ENCODE assay signal across 21 cellular contexts in genomic region chr14:57247283-57247682, GRCh38.
"Had no signal": no experiment of that assay in that cellular context is flagged by ENCODE, and none has a peak within 500 bp of the region (broad histone marks: within the 10 kb centered on the region; RNA-seq: fewer than 3 reads in every experiment).

No MANE protein-coding gene starts in this region.

- H3K9me3 ChIP-seq: adrenal gland, prostate gland, thoracic aorta, upper lobe of right lung had no signal

- H3K27ac Mint-ChIP-seq: activated CD4-positive, alpha-beta memory T cell treated with anti-CD3 and anti-CD28 coated beads, Interleukin-2, amount 10 ng/mL, durations not matched to agents 7 days and 5 days; activated CD4-positive, alpha-beta T cell treated with anti-CD3 and anti-CD28 coated beads for 36 hours; endodermal cell; nephron; T-helper 17 cell had no signal

- H3K4me1 Mint-ChIP-seq: activated CD4-positive, alpha-beta memory T cell treated with anti-CD3 and anti-CD28 coated beads, Interleukin-2, amount 10 ng/mL, durations not matched to agents 7 days and 5 days; nephron had no signal

- DNase-seq: activated CD4-positive, alpha-beta memory T cell treated with anti-CD3 and anti-CD28 coated beads, Interleukin-2, amount 10 ng/mL, durations not matched to agents 7 days and 5 days; activated CD4-positive, alpha-beta T cell treated with anti-CD3 and anti-CD28 coated beads for 36 hours; activated effector memory CD4-positive, alpha-beta T cell treated with Interleukin-2 at 50 U/mL for 16 hours; activated naive CD4-positive, alpha-beta T cell treated with anti-CD3 and anti-CD28 coated beads, Interleukin-2, amount 50 U/mL, for 16 hours; activated T-cell treated with anti-CD3 and anti-CD28 coated beads, Interleukin-2, amount 50 U/mL, for 4 hours; adrenal gland; dorsolateral prefrontal cortex; endodermal cell; erythroblast; hippocampal formation; kidney glomerular epithelial cell; mesenchymal stem cell; occipital lobe; right cardiac atrium; T-helper 17 cell; upper lobe of right lung had no signal

- H3K9me3 Mint-ChIP-seq: activated CD4-positive, alpha-beta memory T cell treated with anti-CD3 and anti-CD28 coated beads, Interleukin-2, amount 10 ng/mL, durations not matched to agents 7 days and 5 days; activated T-cell treated with anti-CD3 and anti-CD28 coated beads, Interleukin-2, amount 50 U/mL, for 4 hours; nephron had no signal

- ATAC-seq: activated CD4-positive, alpha-beta T cell treated with anti-CD3 and anti-CD28 coated beads for 36 hours; activated T-cell treated with anti-CD3 and anti-CD28 coated beads, Interleukin-2, amount 50 U/mL, for 4 hours; right cardiac atrium; T-helper 17 cell; upper lobe of right lung had no signal

- H3K27me3 Mint-ChIP-seq: activated CD4-positive, alpha-beta memory T cell treated with anti-CD3 and anti-CD28 coated beads, Interleukin-2, amount 10 ng/mL, durations not matched to agents 7 days and 5 days; activated CD4-positive, alpha-beta T cell treated with anti-CD3 and anti-CD28 coated beads for 36 hours; T-helper 17 cell had no signal

- H3K4me3 Mint-ChIP-seq: activated CD4-positive, alpha-beta memory T cell treated with anti-CD3 and anti-CD28 coated beads, Interleukin-2, amount 10 ng/mL, durations not matched to agents 7 days and 5 days; activated CD4-positive, alpha-beta T cell treated with anti-CD3 and anti-CD28 coated beads for 36 hours; activated T-cell treated with anti-CD3 and anti-CD28 coated beads, Interleukin-2, amount 50 U/mL, for 4 hours; endodermal cell; nephron; T-helper 17 cell had no signal

- H3K36me3 ChIP-seq: prostate gland, thoracic aorta had no signal

- H3K4me1 ChIP-seq: adrenal gland, prostate gland had no signal

- H3K4me3 ChIP-seq: adrenal gland, cardiac muscle cell, dorsolateral prefrontal cortex, prostate gland, smooth muscle cell, thoracic aorta, upper lobe of right lung had no signal

- H3K27ac ChIP-seq: adrenal gland, cardiac muscle cell, dorsolateral prefrontal cortex, prostate gland, thoracic aorta, upper lobe of right lung had no signal

- H3K27me3 ChIP-seq: adrenal gland, cardiac muscle cell, dorsolateral prefrontal cortex, upper lobe of right lung had no signal
